2 cellular contexts compared by ENCODE assay signal in genomic region chr1:28882009-28882628, GRCh38.
A peak's percentile ranks its signal among the peaks of the same experiment; 100 is the strongest.
TF ChIP-seq lines count a peak whose summit lies in the region.

No MANE protein-coding gene starts in this region.

TF ChIP-seq in IMR-90, 13 proteins besides CTCF, POLR2A, EP300 and RAD21:
- TF ChIP-seq NFE2L2 (IDR thresholded peaks at IDR 0.05; ENCODE audit: low read depth, low read length) (0 out of 2 replicates have a peak, but pooled peaks have one; percentile 1), RFX5 (IDR thresholded peaks at IDR 0.05; ENCODE audit: low read depth, low read length) (peak; percentile 24; the same call in 1 of the 2 replicates), CHD1 (IDR thresholded peaks at IDR 0.05; ENCODE audit: low read depth, low read length) (peak; percentile 79; the same call in 1 of the 2 replicates), MAZ (IDR thresholded peaks at IDR 0.05; ENCODE audit: borderline replicate concordance, low read depth, low read length) (peak; percentile 66; the same call in 1 of the 2 replicates), SMC3 (IDR thresholded peaks at IDR 0.05; ENCODE audit: low read depth, low read length) (peak; percentile 100), RCOR1 (IDR thresholded peaks at IDR 0.05; ENCODE audit: insufficient replicate concordance, low read length) (peak; percentile 54), MAFK (IDR thresholded peaks at IDR 0.05; ENCODE audit: low read depth, low read length) (no peak)
- TF ChIP-seq, protein P1, sequence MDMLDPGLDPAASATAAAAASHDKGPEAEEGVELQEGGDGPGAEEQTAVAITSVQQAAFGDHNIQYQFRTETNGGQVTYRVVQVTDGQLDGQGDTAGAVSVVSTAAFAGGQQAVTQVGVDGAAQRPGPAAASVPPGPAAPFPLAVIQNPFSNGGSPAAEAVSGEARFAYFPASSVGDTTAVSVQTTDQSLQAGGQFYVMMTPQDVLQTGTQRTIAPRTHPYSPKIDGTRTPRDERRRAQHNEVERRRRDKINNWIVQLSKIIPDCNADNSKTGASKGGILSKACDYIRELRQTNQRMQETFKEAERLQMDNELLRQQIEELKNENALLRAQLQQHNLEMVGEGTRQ (IDR thresholded peaks at IDR 0.05; ENCODE audit: low read depth, low read length), result no peak

TF ChIP-seq in H1, 55 proteins besides CTCF, POLR2A, EP300 and RAD21:
- no peak for TF ChIP-seq EZH2 (IDR thresholded peaks at IDR 0.05; ENCODE audit: low read depth, low read length, severe bottlenecking)
- TF ChIP-seq RBBP5 (IDR thresholded peaks at IDR 0.05; ENCODE audit: borderline replicate concordance, low read depth, low read length), result no peak
- TF ChIP-seq YY1 (IDR thresholded peaks at IDR 0.05; ENCODE audit: low read depth, low read length), result peak; percentile 60; the same call in 1 of the 2 replicates
- peak; percentile 53; the same call in 1 of the 2 replicates for TF ChIP-seq TEAD4 (IDR thresholded peaks at IDR 0.05; ENCODE audit: low read depth, low read length)
- no peak for TF ChIP-seq TCF12 (IDR thresholded peaks at IDR 0.05; ENCODE audit: low read depth, low read length)
- TF ChIP-seq RNF2 (IDR thresholded peaks at IDR 0.05; ENCODE audit: borderline replicate concordance, low read depth, low read length, missing control alignments, poor library complexity, severe bottlenecking), result no peak
- 0 out of 2 replicates have a peak, but pooled peaks have one; percentile 17 for TF ChIP-seq BACH1 (IDR thresholded peaks at IDR 0.05; ENCODE audit: low read length)
- TF ChIP-seq BRCA1 (IDR thresholded peaks at IDR 0.05; ENCODE audit: low read depth, low read length), result no peak
- peak; percentile 53; the same call in 1 of the 2 replicates for TF ChIP-seq GABPA (IDR thresholded peaks at IDR 0.05; ENCODE audit: borderline replicate concordance, insufficient read depth, low read length)
- TF ChIP-seq SIX5 (IDR thresholded peaks at IDR 0.05; ENCODE audit: low read depth, low read length), result no peak
- TF ChIP-seq SIN3A (conservative IDR thresholded peaks at IDR 0.05 in 1 of 2, IDR thresholded peaks at IDR 0.05 in 1 of 2; ENCODE audit: low read depth in 1 of 2, low read length in 2 of 2), result peak in 1 of 2 experiments; percentile 75; a peak in 1 of 4 replicates
- TF ChIP-seq MAX (IDR thresholded peaks at IDR 0.05), result peak; percentile 46; the same call in 1 of the 2 replicates
- TF ChIP-seq JUND (IDR thresholded peaks at IDR 0.05; ENCODE audit: low read length), result no peak
- no peak for TF ChIP-seq JUN (IDR thresholded peaks at IDR 0.05; ENCODE audit: low read depth, low read length)
- TF ChIP-seq RXRA (IDR thresholded peaks at IDR 0.05; ENCODE audit: insufficient read depth, low read depth, low read length), result no peak
- peak; percentile 77; the same call in 1 of the 2 replicates for TF ChIP-seq KDM1A (IDR thresholded peaks at IDR 0.05; ENCODE audit: borderline replicate concordance, low read length)
- no peak for TF ChIP-seq SP2 (IDR thresholded peaks at IDR 0.05; ENCODE audit: low read length)
- TF ChIP-seq EGR1 (IDR thresholded peaks at IDR 0.05; ENCODE audit: borderline replicate concordance, low read depth, low read length), result no peak
- peak; percentile 3; the same call in 1 of the 2 replicates for TF ChIP-seq CEBPB (IDR thresholded peaks at IDR 0.05; ENCODE audit: low read depth, low read length)
- peak; percentile 28 for TF ChIP-seq ASH2L (IDR thresholded peaks at IDR 0.05; ENCODE audit: low read length)
- TF ChIP-seq GTF2F1 (IDR thresholded peaks at IDR 0.05; ENCODE audit: borderline replicate concordance, low read depth, low read length), result no peak
- no peak for TF ChIP-seq CBX5 (IDR thresholded peaks at IDR 0.05; ENCODE audit: low read depth, low read length)
- TF ChIP-seq KDM4A (IDR thresholded peaks at IDR 0.05; ENCODE audit: low read depth, low read length, severe bottlenecking), result no peak
- no peak for TF ChIP-seq SRF (IDR thresholded peaks at IDR 0.05; ENCODE audit: low read depth, low read length)
- no peak for TF ChIP-seq CBX8 (IDR thresholded peaks at IDR 0.05; ENCODE audit: borderline replicate concordance, low read depth, low read length)
- TF ChIP-seq CHD2 (IDR thresholded peaks at IDR 0.05; ENCODE audit: low read length), result no peak
- TF ChIP-seq TAF7 (optimal IDR thresholded peaks at IDR 0.05; ENCODE audit: borderline replicate concordance, low read depth, low read length), result peak; percentile 21
TF ChIP-seq in H1: peak in this region for 10.
